In genomic region chr19:33862991-33863390, GRCh38 we compare ENCODE assay signal across 24 cellular contexts.
"Had no signal": no experiment of that assay in that cellular context is flagged by ENCODE, and none has a peak within 500 bp of the region (broad histone marks: within the 10 kb centered on the region; RNA-seq: fewer than 3 reads in every experiment).

No MANE protein-coding gene starts in this region.

- H3K36me3 ChIP-seq: gastrocnemius medialis, pancreas, prostate gland, upper lobe of left lung had no signal

- H3K27me3 ChIP-seq: gastrocnemius medialis, pancreas, upper lobe of left lung had no signal

- H3K4me3 ChIP-seq: gastrocnemius medialis, lung, pancreas, prostate gland, SK-N-MC, upper lobe of left lung had no signal

- H3K4me1 ChIP-seq: gastrocnemius medialis, pancreas, prostate gland had no signal

- H3K9me3 ChIP-seq: gastrocnemius medialis, pancreas, prostate gland, upper lobe of left lung had no signal

- ATAC-seq: activated CD8-positive, alpha-beta T cell treated with anti-CD3 and anti-CD28 coated beads for 36 hours; activated naive CD8-positive, alpha-beta T cell treated with anti-CD3 and anti-CD28 coated beads, Interleukin-2, amount 50 U/mL, for 24 hours; activated T-cell treated with anti-CD3 and anti-CD28 coated beads, Interleukin-2, amount 50 U/mL, for 4 hours; activated T-helper 17 cell treated with anti-CD3 and anti-CD28 coated beads, Interleukin-2, amount 50 U/mL, for 72 hours; gastrocnemius medialis; left lobe of liver; pancreas; T-helper 17 cell had no signal

- H3K27ac ChIP-seq: gastrocnemius medialis, pancreas, prostate gland, SK-N-MC, upper lobe of left lung had no signal

- DNase-seq: activated CD4-positive, alpha-beta T cell treated with anti-CD3 and anti-CD28 coated beads, Interleukin-2, amount 10 ng/mL, durations not matched to agents 24 days and 14 days; activated CD4-positive, CD25-positive, alpha-beta regulatory T cell treated with anti-CD3 and anti-CD28 coated beads, Interleukin-2, amount 50 U/mL, for 72 hours; activated CD8-positive, alpha-beta T cell treated with anti-CD3 and anti-CD28 coated beads for 36 hours; activated gamma-delta T cell treated with Interleukin-2 at 50 U/mL for 16 hours; activated naive CD8-positive, alpha-beta T cell treated with anti-CD3 and anti-CD28 coated beads, Interleukin-2, amount 50 U/mL, for 24 hours; activated T-cell treated with anti-CD3 and anti-CD28 coated beads, Interleukin-2, amount 50 U/mL, for 4 hours; amygdala; effector CD4-positive, alpha-beta T cell; gastrocnemius medialis; glutamatergic neuron; hypothalamus; immature natural killer cell; kidney; mesendoderm; pancreas; stimulated activated CD4-positive, alpha-beta T cell treated with anti-CD3 and anti-CD28 coated beads, Interleukin-4, amount 100 ng/mL, for 1 hour; T-helper 17 cell; T1000; upper lobe of left lung had no signal
